8 cellular contexts compared by ENCODE assay signal in genomic region chr4:38804654-38805295, GRCh38. TPM values are rescaled to one million over a fixed set of nuclear protein-coding genes. Genes with fewer than 3 reads are reported as not detected.
DNase-seq lines count a peak whose midpoint lies in the region; ATAC-seq and TF ChIP-seq lines count a peak whose summit lies in the region.

Gene TLR1, minus strand, starts transcription at chr4:38804791. Its CDS starts 5,960 bp downstream, at chr4:38798831.

- TF ChIP-seq CTCF in WERI-Rb-1 (IDR thresholded peaks at IDR 0.05; ENCODE audit: low read depth, low read length) (0 out of 2 replicates have a peak, but pooled peaks have one; percentile 1), fibroblast of the aortic adventitia (IDR thresholded peaks at IDR 0.05; ENCODE audit: insufficient read depth, low read length) (peak; percentile 62), GM13976 (IDR thresholded peaks at IDR 0.05; ENCODE audit: borderline replicate concordance, control extremely low read depth, extremely low read depth, insufficient read depth, missing control alignments) (no peak)

- no peak within 1 kb of the TSS for H3K4me3 ChIP-seq in WERI-Rb-1 (ENCODE audit: low read depth, low read length)
- H3K4me3 ChIP-seq in fibroblast of the aortic adventitia (ENCODE audit: low read depth, low read length): peak within 1 kb of the TSS; percentile 2

- H3K27me3 ChIP-seq in WERI-Rb-1 (ENCODE audit: insufficient read depth, low read depth, severe bottlenecking): no peaks in the 10 kb centered on the region

- ATAC-seq in GM18861 (IDR thresholded peaks at IDR 0.05; ENCODE audit: unreplicated experiment): peak; percentile 33

- no peaks in the 10 kb centered on the region for H3K36me3 ChIP-seq in WERI-Rb-1

- DNase-seq in Ammon's horn (ENCODE audit: low spot score): peak; percentile 62
- DNase-seq in LHCN-M2 (ENCODE audit: low read depth): peak; percentile 76
- no peak for DNase-seq in WERI-Rb-1
- peak; percentile 84 for DNase-seq in fibroblast of the aortic adventitia (ENCODE audit: low read depth)
- no peak for DNase-seq in occipital lobe (lab: John Stamatoyannopoulos, UW)
- no peak for DNase-seq in NCI-H345 (lab: John Stamatoyannopoulos, UW)
- DNase-seq in GM13976 (ENCODE audit: low spot score): no peak

- in situ Hi-C loops in GM13976 (cut with MboI; ENCODE audit: low sequenced_read_pairs, unreplicated experiment): no loop called here

- H3K9me3 ChIP-seq in WERI-Rb-1 (ENCODE audit: severe bottlenecking): peaks cover 5% of the 10 kb centered on the region

- H3K27ac ChIP-seq in WERI-Rb-1: no peak within 1 kb of the TSS

RNA-seq across cellular contexts. Expression of gene TLR1, which starts in this region (rescaled TPM):
- total RNA-seq in LHCN-M2 (2014; rRNA removed): 2.7 and 2.9 TPM in 2 replicates
- 0.61 TPM for polyA plus RNA-seq in LHCN-M2 (2012)
- total RNA-seq in fibroblast of the aortic adventitia (ENCODE audit: low replicate concordance): 3.2 and 3.5 TPM in 2 replicates
- total RNA-seq in occipital lobe: 10.5 TPM

Comparison
In these comparisons a context has a peak if more than half of its experiments do, and no peak if none do; other contexts are left out.
1. DNase-seq: peak in Ammon's horn (single experiment), LHCN-M2 (single experiment) and fibroblast of the aortic adventitia (single experiment); none in WERI-Rb-1 (single experiment), occipital lobe (single experiment), NCI-H345 (single experiment) and GM13976 (single experiment).